In genomic region chr14:72891666-72892102, GRCh38 we compare ENCODE assay signal across 9 cellular contexts. TPM values are rescaled to one million over a fixed set of nuclear protein-coding genes. Genes with fewer than 3 reads are reported as not detected.
A peak's percentile ranks its signal among the peaks of the same experiment; 100 is the strongest.
DNase-seq lines count a peak whose midpoint lies in the region; ATAC-seq, FAIRE-seq and TF ChIP-seq lines count a peak whose summit lies in the region.
"Had no signal": no experiment of that assay in that cellular context is flagged by ENCODE, and none has a peak within 500 bp of the region (broad histone marks: within the 10 kb centered on the region; RNA-seq: fewer than 3 reads in every experiment).

No MANE protein-coding gene starts in this region.

- ATAC-seq in naive thymus-derived CD4-positive, alpha-beta T cell = no peak
- ATAC-seq in GM21529 (IDR thresholded peaks at IDR 0.05; ENCODE audit: unreplicated experiment) = no peak
- ATAC-seq: esophagus mucosa had no signal

- H3K27me3 ChIP-seq in A673 (replicated peaks; ENCODE audit: insufficient read depth, low read depth, low read length, poor library complexity) = no peaks in the 10 kb centered on the region
- peaks cover 6 to 10% of the 10 kb centered on the region in 2 donors for H3K27me3 ChIP-seq in naive thymus-derived CD4-positive, alpha-beta T cell (ENCODE audit: control insufficient read depth in 2 of 2, insufficient read depth in 2 of 2, low read length in 2 of 2)

- TF ChIP-seq CTCF in A673 (conservative IDR thresholded peaks at IDR 0.05; ENCODE audit: low read depth, low read length) (no peak), choroid plexus epithelial cell (conservative IDR thresholded peaks at IDR 0.05; ENCODE audit: low read depth, low read length) (no peak), RWPE1 (conservative IDR thresholded peaks at IDR 0.05; ENCODE audit: low read depth) (no peak)

- intact Hi-C loops in A673 (cut with micrococcal nuclease; ENCODE audit: unreplicated experiment) = no loop called here
- intact Hi-C loops in naive thymus-derived CD4-positive, alpha-beta T cell (cut with micrococcal nuclease) = loop anchor here (5.0 kb wide), 2 partner anchors 414 to 1569 kb away; partner anchors contain the start of gene SIPA1L1 (in 1 of the 2)

- TSS peak; percentile 62 for BruUV-seq in A673 (replicated peaks; lab: Mats Ljungman, UMichigan)

- no peaks in the 10 kb centered on the region for H3K36me3 ChIP-seq in A673 (ENCODE audit: insufficient read depth, low read length, poor library complexity, severe bottlenecking)
- no peaks in the 10 kb centered on the region for H3K36me3 ChIP-seq in naive thymus-derived CD4-positive, alpha-beta T cell (ENCODE audit: control insufficient read depth in 2 of 3, insufficient read depth in 3 of 3, low read length in 3 of 3)

- H3K4me3 ChIP-seq in A673 (ENCODE audit: low read depth, low read length, poor library complexity, severe bottlenecking) (peak overlapping the region; percentile 85), choroid plexus epithelial cell (ENCODE audit: low read depth, low read length) (peak overlapping the region; percentile 70)
- peak overlapping the region; percentile 74 for H3K4me3 ChIP-seq in naive thymus-derived CD4-positive, alpha-beta T cell (ENCODE audit: low read length)

- H3K27ac ChIP-seq in A673 (ENCODE audit: low read depth, low read length, poor library complexity, severe bottlenecking) (peak overlapping the region; percentile 80), RWPE1 (no peak overlapping the region)
- H3K27ac ChIP-seq in naive thymus-derived CD4-positive, alpha-beta T cell (ENCODE audit: low read depth, low read length) = no peak overlapping the region

- CTCF ChIA-PET in A673 (lab: Charles Lee) (interaction anchor here (0.7 kb wide), 1 partner anchor 570 kb away, joined by 6 read pairs; no protein-coding TSS in a partner anchor), RWPE1 (lab: Yijun Ruan, JAX) (interaction anchor here (0.6 to 1.8 kb wide), 4 partner anchors 8 to 378 kb away, joined by 3 to 8 read pairs (median 4); no protein-coding TSS in a partner anchor)
- CTCF ChIA-PET in naive thymus-derived CD4-positive, alpha-beta T cell (lab: Charles Lee) = interaction anchor here (1.0 kb wide), 1 partner anchor 12 kb away, joined by 5 read pairs; no protein-coding TSS in a partner anchor

- peaks cover 20 to 36% (median 24%) of the 10 kb centered on the region in 7 donors for H3K4me1 Mint-ChIP-seq in naive thymus-derived CD4-positive, alpha-beta T cell

- no peaks in the 10 kb centered on the region for H3K9me3 ChIP-seq in A673 (ENCODE audit: low read depth, low read length, poor library complexity, severe bottlenecking)
- H3K9me3 ChIP-seq in naive thymus-derived CD4-positive, alpha-beta T cell (ENCODE audit: control insufficient read depth in 2 of 3, low read length in 3 of 3) = no peaks in the 10 kb centered on the region

- DNase-seq in A673 (ENCODE audit: low spot score) (peak; percentile 69), HTR-8/SVneo (ENCODE audit: insufficient read length, low spot score) (no peak), choroid plexus epithelial cell (ENCODE audit: low read depth) (no peak), RWPE1 (ENCODE audit: low spot score) (no peak), HCEC 1CT (no peak)
- no peak for DNase-seq in naive thymus-derived CD4-positive, alpha-beta T cell
- no peak for DNase-seq in stimulated activated naive CD4-positive, alpha-beta T cell treated with Interleukin-2 at 50 U/mL for 16 hours (lab: John Stamatoyannopoulos, UW)

- peaks cover 42% of the 10 kb centered on the region for H3K4me1 ChIP-seq in A673 (ENCODE audit: insufficient read depth, low read length, poor library complexity, severe bottlenecking)
- H3K4me1 ChIP-seq in naive thymus-derived CD4-positive, alpha-beta T cell (ENCODE audit: control insufficient read depth in 2 of 2, insufficient read depth in 2 of 2, low read length in 2 of 2) = peaks cover 9 to 20% of the 10 kb centered on the region in 2 donors

- peaks cover 21 to 74% (median 38%) of the 10 kb centered on the region in 5 donors for H3K27me3 Mint-ChIP-seq in naive thymus-derived CD4-positive, alpha-beta T cell

- H3K9me3 Mint-ChIP-seq in naive thymus-derived CD4-positive, alpha-beta T cell = peaks cover 0 to 2% (median 0%) of the 10 kb centered on the region in 11 donors

- peak overlapping the region; percentile 91 to 99 (median 96) for H3K4me3 Mint-ChIP-seq in naive thymus-derived CD4-positive, alpha-beta T cell

- peak overlapping the region in 1 of 9 donors; percentile 61 for H3K27ac Mint-ChIP-seq in naive thymus-derived CD4-positive, alpha-beta T cell

- peaks cover 0 to 10% (median 0%) of the 10 kb centered on the region in 5 donors for H3K36me3 Mint-ChIP-seq in naive thymus-derived CD4-positive, alpha-beta T cell

- POLR2A ChIA-PET in A673 (lab: Charles Lee; ENCODE audit: low non-redundant PET) = no interaction called here
- POLR2A ChIA-PET in naive thymus-derived CD4-positive, alpha-beta T cell (lab: Charles Lee) = no interaction called here
- POLR2A ChIA-PET in RWPE1 (lab: Yijun Ruan, JAX; ENCODE audit: low non-redundant PET) = no interaction called here

- FAIRE-seq in HTR-8/SVneo (lab: Jason Lieb, UNC) = peak; percentile 72

RNA-seq across cellular contexts. Expression of gene DPF3, which starts 2.2 kb away (rescaled TPM):
- 15.7 and 17.6 TPM in 2 replicates for total RNA-seq in A673 (2021)
- 1 to 10 TPM in 1 of 5 experiments, under 1 TPM in 3, not detected in 1; 0.24 to 5.5 (median 0.61) TPM for total RNA-seq in naive thymus-derived CD4-positive, alpha-beta T cell
- polyA plus RNA-seq in naive thymus-derived CD4-positive, alpha-beta T cell = under 1 TPM; 0.07 to 0.66 TPM

RNA-seq across cellular contexts. Expression of gene DCAF4, which starts 34.6 kb away (rescaled TPM):
- total RNA-seq in A673 (2021) = 23.4 and 25.1 TPM in 2 replicates
- total RNA-seq in naive thymus-derived CD4-positive, alpha-beta T cell = 10 to 100 TPM; 17.6 to 37.8 (median 21.8) TPM
- polyA plus RNA-seq in naive thymus-derived CD4-positive, alpha-beta T cell = 10 to 100 TPM in 1 of 2 donors, 1 to 10 TPM in 1; 6.8 to 12.7 TPM
